ENCODE assay signal across 29 cellular contexts in the genomic region with DNA sequence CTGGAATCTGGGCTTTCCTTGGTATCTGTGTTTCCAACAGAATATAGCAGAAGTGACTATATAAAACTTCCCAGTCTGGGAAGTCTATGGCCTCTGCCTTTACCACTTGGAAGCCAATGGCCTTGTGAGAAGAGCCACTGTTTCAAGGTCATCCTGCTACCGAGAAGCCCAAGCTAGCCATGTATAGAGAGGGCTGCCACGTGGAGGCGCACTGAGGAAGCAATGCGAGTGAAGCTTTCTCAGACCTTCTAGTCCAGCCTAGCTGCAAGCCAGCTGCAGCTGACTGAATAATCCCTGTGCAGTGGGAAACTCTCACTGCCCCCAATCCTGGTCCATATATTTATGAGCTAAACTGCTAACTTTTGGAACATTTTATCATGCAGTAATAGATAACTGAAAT.
DNase-seq lines count a peak whose midpoint lies in the region; ATAC-seq and TF ChIP-seq lines count a peak whose summit lies in the region.
"Had no signal": no experiment of that assay in that cellular context is flagged by ENCODE, and none has a peak within 500 bp of the region (broad histone marks: within the 10 kb centered on the region; RNA-seq: fewer than 3 reads in every experiment).

No MANE protein-coding gene starts in this region.

- H3K27ac ChIP-seq in GM23338 (ENCODE audit: low read depth): no peak overlapping the region
- no peak overlapping the region for H3K27ac ChIP-seq in CD4-positive, alpha-beta T cell (ENCODE audit: low read depth, low read length)
- no peak overlapping the region for H3K27ac ChIP-seq in tibial nerve
- H3K27ac ChIP-seq: adrenal gland, body of pancreas, HL-60, KMS-11, PC-9, transverse colon had no signal

- no peak overlapping the region for H3K4me2 ChIP-seq in GM23338
- H3K4me2 ChIP-seq: KMS-11, PC-9 had no signal

- H3K4me1 ChIP-seq in GM23338 (ENCODE audit: insufficient read depth) (peaks cover 6% of the 10 kb centered on the region; the same call in 1 of the 2 replicates), tibial nerve (peaks cover 0 to 6% (median 0%) of the 10 kb centered on the region in 4 donors)
- H3K4me1 ChIP-seq: adrenal gland, body of pancreas had no signal

- H3K27ac Mint-ChIP-seq in GM23338: no peak overlapping the region
- no peak overlapping the region for H3K27ac Mint-ChIP-seq in CD4-positive, alpha-beta T cell
- H3K27ac Mint-ChIP-seq: activated CD8-positive, alpha-beta T cell treated with anti-CD3 and anti-CD28 coated beads for 36 hours; activated naive CD4-positive, alpha-beta T cell treated with anti-CD3 and anti-CD28 coated beads, Interleukin-2, amount 10 ng/mL, durations not matched to agents 7 days and 5 days; natural killer cell treated with Interleukin-12 subunit alpha and Interleukin-12 subunit beta and Interleukin-15 and Interleukin-18, amount 100 ng/mL, for 72 hours; T-helper 2 cell treated with Interferon-gamma antibody and Interleukin-4, amounts not matched to agents 5 μg/mL and 100 μg/mL, for 36 hours had no signal

- CTCF ChIA-PET in CD4-positive, alpha-beta T cell (lab: Charles Lee): no interaction called here

- TF ChIP-seq CTCF in GM12872 (IDR thresholded peaks at IDR 0.05; ENCODE audit: insufficient read depth, low read depth, low read length) (0 out of 3 replicates have a peak, but pooled peaks have one; percentile 5), GM23338 (conservative IDR thresholded peaks at IDR 0.05; ENCODE audit: low read depth in 2 of 2) (peak; percentile 43 to 79), tibial nerve (IDR thresholded peaks at IDR 0.05) (no peak)
- TF ChIP-seq CTCF in CD4-positive, alpha-beta T cell (IDR thresholded peaks at IDR 0.05): no peak

- H3K9me3 ChIP-seq in CD4-positive, alpha-beta T cell (ENCODE audit: control insufficient read depth, low read length): no peaks in the 10 kb centered on the region
- no peaks in the 10 kb centered on the region for H3K9me3 ChIP-seq in tibial nerve
- H3K9me3 ChIP-seq: adrenal gland, body of pancreas, transverse colon had no signal

- no peaks in the 10 kb centered on the region for H3K79me2 ChIP-seq in GM23338 (replicated peaks; ENCODE audit: insufficient read depth)

- no peak for TF ChIP-seq EP300 in tibial nerve (IDR thresholded peaks at IDR 0.05)

- in situ Hi-C loops in SK-MEL-5 (cut with HindIII; ENCODE audit: low pct_unique_long_range_greater_than_20kb, low sequenced_read_pairs): no loop called here

- H3K4me1 Mint-ChIP-seq in GM23338: 0 out of 3 replicates have a peak, but pooled peaks cover 2% of the 10 kb centered on the region
- H3K4me1 Mint-ChIP-seq in CD4-positive, alpha-beta T cell (ENCODE audit: low read depth): no peaks in the 10 kb centered on the region
- H3K4me1 Mint-ChIP-seq: activated naive CD4-positive, alpha-beta T cell treated with anti-CD3 and anti-CD28 coated beads, Interleukin-2, amount 10 ng/mL, durations not matched to agents 7 days and 5 days had no signal

- H3K9me3 Mint-ChIP-seq in GM23338: no peaks in the 10 kb centered on the region
- no peaks in the 10 kb centered on the region for H3K9me3 Mint-ChIP-seq in CD4-positive, alpha-beta T cell
- H3K9me3 Mint-ChIP-seq: activated CD8-positive, alpha-beta T cell treated with anti-CD3 and anti-CD28 coated beads for 36 hours; activated naive CD4-positive, alpha-beta T cell treated with anti-CD3 and anti-CD28 coated beads, Interleukin-2, amount 10 ng/mL, durations not matched to agents 7 days and 5 days; T-helper 2 cell treated with Interferon-gamma antibody and Interleukin-4, amounts not matched to agents 5 μg/mL and 100 μg/mL, for 36 hours had no signal

- POLR2A ChIA-PET in CD4-positive, alpha-beta T cell (lab: Charles Lee): no interaction called here

- H3K36me3 ChIP-seq in GM23338 (ENCODE audit: insufficient read depth) (no peaks in the 10 kb centered on the region), tibial nerve (no peaks in the 10 kb centered on the region)
- H3K36me3 ChIP-seq: adrenal gland; BLaER1 treated with 17β-estradiol and CSF1 and Interleukin-3, amounts not matched to agents 10 nM and 100 nM; transverse colon had no signal

- H3K9me2 ChIP-seq in GM23338 (ENCODE audit: insufficient read depth): no peaks in the 10 kb centered on the region

- peak; percentile 72 for ATAC-seq in GM23338
- no peak for ATAC-seq in CD4-positive, alpha-beta T cell (ENCODE audit: poor library complexity)
- ATAC-seq: activated CD8-positive, alpha-beta T cell treated with anti-CD3 and anti-CD28 coated beads for 36 hours; body of pancreas; left cardiac atrium; natural killer cell treated with Interleukin-12 subunit alpha and Interleukin-12 subunit beta and Interleukin-15 and Interleukin-18, amount 100 ng/mL, for 72 hours; Right ventricle myocardium inferior had no signal

- H2AFZ ChIP-seq in GM23338: no peak overlapping the region
- H2AFZ ChIP-seq: PC-9 had no signal

- no peak overlapping the region for H3K4me3 ChIP-seq in GM23338
- no peak overlapping the region for H3K4me3 ChIP-seq in tibial nerve
- H3K4me3 ChIP-seq: adrenal gland; BLaER1 treated with 17β-estradiol and CSF1 and Interleukin-3, amounts not matched to agents 10 nM and 100 nM; body of pancreas; PC-9; transverse colon had no signal

- no peaks in the 10 kb centered on the region for H3K36me3 Mint-ChIP-seq in GM23338 (ENCODE audit: low read depth)
- H3K36me3 Mint-ChIP-seq in CD4-positive, alpha-beta T cell (ENCODE audit: low read depth): no peaks in the 10 kb centered on the region
- H3K36me3 Mint-ChIP-seq: activated naive CD4-positive, alpha-beta T cell treated with anti-CD3 and anti-CD28 coated beads, Interleukin-2, amount 10 ng/mL, durations not matched to agents 7 days and 5 days; natural killer cell treated with Interleukin-12 subunit alpha and Interleukin-12 subunit beta and Interleukin-15 and Interleukin-18, amount 100 ng/mL, for 72 hours had no signal

- no peaks in the 10 kb centered on the region for H3F3A ChIP-seq in GM23338 (replicated peaks; ENCODE audit: low read depth)

- intact Hi-C loops in CD4-positive, alpha-beta T cell (cut with DNase I, micrococcal nuclease): no loop called here

- no peaks in the 10 kb centered on the region for H3K27me3 ChIP-seq in GM23338 (ENCODE audit: insufficient read depth)
- H3K27me3 ChIP-seq in CD4-positive, alpha-beta T cell (ENCODE audit: control insufficient read depth, insufficient read depth, low read length): no peaks in the 10 kb centered on the region
- no peaks in the 10 kb centered on the region for H3K27me3 ChIP-seq in tibial nerve
- H3K27me3 ChIP-seq: adrenal gland, body of pancreas, transverse colon had no signal

- H3K4me3 Mint-ChIP-seq in GM23338: no peak overlapping the region
- no peak overlapping the region for H3K4me3 Mint-ChIP-seq in CD4-positive, alpha-beta T cell
- H3K4me3 Mint-ChIP-seq: activated CD8-positive, alpha-beta T cell treated with anti-CD3 and anti-CD28 coated beads for 36 hours; activated naive CD4-positive, alpha-beta T cell treated with anti-CD3 and anti-CD28 coated beads, Interleukin-2, amount 10 ng/mL, durations not matched to agents 7 days and 5 days; natural killer cell treated with Interleukin-12 subunit alpha and Interleukin-12 subunit beta and Interleukin-15 and Interleukin-18, amount 100 ng/mL, for 72 hours; T-helper 2 cell treated with Interferon-gamma antibody and Interleukin-4, amounts not matched to agents 5 μg/mL and 100 μg/mL, for 36 hours had no signal

- no peaks in the 10 kb centered on the region for H3K27me3 Mint-ChIP-seq in GM23338 (ENCODE audit: insufficient read depth, low read depth, poor library complexity)
- H3K27me3 Mint-ChIP-seq in CD4-positive, alpha-beta T cell: no peaks in the 10 kb centered on the region
- H3K27me3 Mint-ChIP-seq: activated CD8-positive, alpha-beta T cell treated with anti-CD3 and anti-CD28 coated beads for 36 hours; activated naive CD4-positive, alpha-beta T cell treated with anti-CD3 and anti-CD28 coated beads, Interleukin-2, amount 10 ng/mL, durations not matched to agents 7 days and 5 days; natural killer cell treated with Interleukin-12 subunit alpha and Interleukin-12 subunit beta and Interleukin-15 and Interleukin-18, amount 100 ng/mL, for 72 hours had no signal

- TF ChIP-seq POLR2A in tibial nerve (IDR thresholded peaks at IDR 0.05): no peak

- 77 to 82% methylated on average over 4 of the region's 4 CpGs for WGBS in tibial nerve, 2 donors

- DNase-seq in GM23338 (ENCODE audit: low spot score) (peak; percentile 47), SK-MEL-5 (ENCODE audit: low read depth, low spot score) (peak; percentile 61), islet precursor cell (peak; percentile 67), tibial nerve (ENCODE audit: low spot score in 2 of 2) (no peak)
- no peak for DNase-seq in CD4-positive, alpha-beta T cell
- no peak for DNase-seq in activated CD8-positive, alpha-beta memory T cell treated with anti-CD3 and anti-CD28 coated beads, Interleukin-2, amount 50 U/mL, for 4 hours
- DNase-seq: activated CD8-positive, alpha-beta T cell treated with anti-CD3 and anti-CD28 coated beads for 36 hours; activated naive CD4-positive, alpha-beta T cell treated with anti-CD3 and anti-CD28 coated beads, Interleukin-2, amount 10 ng/mL, durations not matched to agents 7 days and 5 days; adrenal gland; body of pancreas; cerebellar nuclear complex; COR-L47; DMS79; left cardiac atrium; MM.1S; NCI-H1417 treated with DMSO at 0.1 percent for 48 hours; NCI-H2081 treated with DMSO at 0.1 percent for 48 hours; NCI-H345; PC-9; stimulated activated CD4-positive, alpha-beta T cell treated with anti-CD3 and anti-CD28 coated beads, Interleukin-15, amount 100 ng/mL, for 24 hours; stimulated activated CD4-positive, alpha-beta T cell treated with anti-CD3 and anti-CD28 coated beads, Interleukin-4, amount 100 ng/mL, for 4 hours; transverse colon had no signal

- H4K20me1 ChIP-seq in GM23338 (replicated peaks; ENCODE audit: insufficient read depth): no peaks in the 10 kb centered on the region
- H4K20me1 ChIP-seq: BLaER1 treated with 17β-estradiol and CSF1 and Interleukin-3, amounts not matched to agents 10 nM and 100 nM had no signal

TF ChIP-seq in GM23338, 12 proteins besides CTCF, POLR2A, EP300 and RAD21 (continues in another document):
- TF ChIP-seq NANOG (IDR thresholded peaks at IDR 0.05; ENCODE audit: borderline replicate concordance): no peak

Comparison
In these comparisons a context has a peak if more than half of its experiments do, and no peak if none do; other contexts are left out.
1. CTCF ChIP-seq: peak in GM12872 (single experiment) and GM23338 (2 of 2); none in CD4-positive, alpha-beta T cell (single experiment) and tibial nerve (0 of 5).
2. DNase-seq: peak in GM23338 (single experiment), SK-MEL-5 (single experiment) and islet precursor cell (single experiment); none in CD4-positive, alpha-beta T cell (0 of 10), activated CD8-positive, alpha-beta memory T cell treated with anti-CD3 and anti-CD28 coated beads, Interleukin-2, amount 50 U/mL, for 4 hours (single experiment) and tibial nerve (0 of 2).